ENCODE assay signal across 9 cellular contexts in genomic region chr16:14072360-14072759, GRCh38. TPM values are rescaled to one million over a fixed set of nuclear protein-coding genes. Genes with fewer than 3 reads are reported as not detected.
DNase-seq lines count a peak whose midpoint lies in the region; ATAC-seq and TF ChIP-seq lines count a peak whose summit lies in the region.
"Had no signal": no experiment of that assay in that cellular context is flagged by ENCODE, and none has a peak within 500 bp of the region (broad histone marks: within the 10 kb centered on the region; RNA-seq: fewer than 3 reads in every experiment).

No MANE protein-coding gene starts in this region.

- no peaks in the 10 kb centered on the region for H3K9me3 ChIP-seq in GM23248 (ENCODE audit: low read depth)
- no peaks in the 10 kb centered on the region for H3K9me3 ChIP-seq in SU-DHL-6 (ENCODE audit: insufficient read depth, low read length)
- no peaks in the 10 kb centered on the region for H3K9me3 ChIP-seq in psoas muscle

- H3K27ac ChIP-seq in GM23248, result no peak overlapping the region
- no peak overlapping the region for H3K27ac ChIP-seq in SU-DHL-6 (ENCODE audit: low read depth, low read length)
- no peak overlapping the region for H3K27ac ChIP-seq in psoas muscle

- no peak for TF ChIP-seq CTCF in SU-DHL-6 (IDR thresholded peaks at IDR 0.05; ENCODE audit: insufficient read depth, low read length, poor library complexity, severe bottlenecking)
- no peak for TF ChIP-seq CTCF in fibroblast of pulmonary artery (IDR thresholded peaks at IDR 0.05; ENCODE audit: low read length, missing control alignments)
- no peak for TF ChIP-seq CTCF in psoas muscle (IDR thresholded peaks at IDR 0.05)

- no peaks in the 10 kb centered on the region for H3K9me2 ChIP-seq in GM23248 (ENCODE audit: insufficient read depth)
- H3K9me2 ChIP-seq in SU-DHL-6 (replicated peaks; ENCODE audit: insufficient read depth, low read length), result no peaks in the 10 kb centered on the region

- H3K9ac ChIP-seq in GM23248 (peak overlapping the region; percentile 87), SU-DHL-6 (ENCODE audit: low read length) (peak overlapping the region; percentile 85; the same call in 1 of the 2 replicates)

- DNase-seq in GM23248, result no peak
- DNase-seq in fibroblast of pulmonary artery (ENCODE audit: low read depth), result no peak
- DNase-seq in psoas muscle, result no peak
- DNase-seq in NCI-H1436 treated with DMSO at 0.1 percent for 48 hours (lab: John Stamatoyannopoulos, UW), result no peak
- no peak for DNase-seq in cortex of kidney (lab: John Stamatoyannopoulos, UW)
- DNase-seq: effector CD8-positive, alpha-beta T cell had no signal

- H4K20me1 ChIP-seq in GM23248 (ENCODE audit: insufficient read depth) (no peaks in the 10 kb centered on the region), SU-DHL-6 (ENCODE audit: low read depth, low read length) (0 out of 2 replicates have a peak, but pooled peaks cover 5% of the 10 kb centered on the region)

- in situ Hi-C loops in GM23248 (cut with MboI), result no loop called here

- no peak for ATAC-seq in psoas muscle
- ATAC-seq in GM18519 (IDR thresholded peaks at IDR 0.05; ENCODE audit: low FRiP score, unreplicated experiment), result no peak
- ATAC-seq in GM21423 (IDR thresholded peaks at IDR 0.05; ENCODE audit: unreplicated experiment), result no peak

- H2AFZ ChIP-seq in GM23248, result peak overlapping the region; percentile 94
- no peak overlapping the region for H2AFZ ChIP-seq in SU-DHL-6 (ENCODE audit: low read depth, low read length, severe bottlenecking)

- H3K4me1 ChIP-seq in GM23248 (ENCODE audit: insufficient read depth) (no peaks in the 10 kb centered on the region), psoas muscle (peaks cover 7% of the 10 kb centered on the region)

- H3K4me2 ChIP-seq in GM23248 (ENCODE audit: unreplicated experiment) (peak overlapping the region; percentile 84), SU-DHL-6 (ENCODE audit: low read depth, low read length, poor library complexity, severe bottlenecking) (peak overlapping the region; percentile 60)

- peaks cover 31% of the 10 kb centered on the region for H3K79me2 ChIP-seq in GM23248 (ENCODE audit: insufficient read depth)
- H3K79me2 ChIP-seq in SU-DHL-6 (ENCODE audit: insufficient read depth, low read length), result peaks cover 17% of the 10 kb centered on the region; the same call in 1 of the 2 replicates

- WGBS in GM23248 (ENCODE audit: low coverage in 1 of 2, low lambda C conversion rate in 2 of 2, missing lambda C conversion rate in 2 of 2), 2 experiments, result 98 to 100% methylated on average over 6 of the region's 6 CpGs
- WGBS in psoas muscle, 3 donors, result 96 to 97% (median 97%) methylated on average over 6 of the region's 6 CpGs

- H3K36me3 ChIP-seq in GM23248 (ENCODE audit: low read depth) (no peaks in the 10 kb centered on the region), SU-DHL-6 (ENCODE audit: low read length) (no peaks in the 10 kb centered on the region), psoas muscle (ENCODE audit: insufficient read depth in 1 of 2, low read depth in 1 of 2) (no peaks in the 10 kb centered on the region)

- H3F3A ChIP-seq in GM23248 (ENCODE audit: insufficient read depth), result no peaks in the 10 kb centered on the region
- no peaks in the 10 kb centered on the region for H3F3A ChIP-seq in SU-DHL-6 (ENCODE audit: insufficient read depth)

- H3K27me3 ChIP-seq in GM23248 (replicated peaks; ENCODE audit: insufficient read depth) (no peaks in the 10 kb centered on the region), SU-DHL-6 (ENCODE audit: low read length) (no peaks in the 10 kb centered on the region), psoas muscle (ENCODE audit: insufficient read depth in 3 of 3, low read length in 2 of 3) (no peaks in the 10 kb centered on the region)

- intact Hi-C loops in psoas muscle (cut with DNase I), result loop anchor here (5.0 to 10.0 kb wide), 5 partner anchors 45 to 150 kb away; partner anchors contain the start of gene ERCC4 (in 2 of the 2)

- peak overlapping the region; percentile 87 for H3K4me3 ChIP-seq in GM23248
- H3K4me3 ChIP-seq in SU-DHL-6 (ENCODE audit: insufficient read depth, low read length, poor library complexity, severe bottlenecking), result no peak overlapping the region
- peak overlapping the region; percentile 82 for H3K4me3 ChIP-seq in fibroblast of pulmonary artery (replicated peaks; ENCODE audit: low read depth, low read length)
- H3K4me3 ChIP-seq in psoas muscle, result peak overlapping the region; percentile 79

RNA-seq across cellular contexts. Expression of gene MRTFB, which starts 1.2 kb away (rescaled TPM):
- total RNA-seq in GM23248 (2014; rRNA removed; shearing (Covaris generic)), result 2.1 and 3.1 TPM in 2 replicates
- polyA plus RNA-seq in GM23248 (2016; fragmentation: Nextera tagmentation; extraction: Ambion mirVana) (4.0 and 5.1 TPM in 2 replicates), psoas muscle (1 to 10 TPM; 2.7 to 7.6 (median 3.6) TPM)
- 10 to 100 TPM; 14.1 to 26.3 (median 20.0) TPM for total RNA-seq in psoas muscle
